1 cellular context compared by ENCODE assay signal in genomic region chr3:152298393-152299242, GRCh38.
TF ChIP-seq lines count a peak whose summit lies in the region.

No MANE protein-coding gene starts in this region.

TF ChIP-seq in HepG2, 621 proteins besides CTCF, POLR2A, EP300 and RAD21 (continued from another document and continues in another):
- TF ChIP-seq HMGXB3 (CRISPR knock-in tag; IDR thresholded peaks at IDR 0.05; ENCODE audit: borderline replicate concordance) (peak; percentile 99), ASH2L (IDR thresholded peaks at IDR 0.05; ENCODE audit: insufficient read length, low read depth, low read length) (peak; percentile 69), RXRA (CRISPR knock-in tag; IDR thresholded peaks at IDR 0.05) (no peak; the same call in 1 of the 2 replicates), ZNF616 (CRISPR knock-in tag; IDR thresholded peaks at IDR 0.05; ENCODE audit: low read depth) (no peak), PRDM4 (CRISPR knock-in tag; IDR thresholded peaks at IDR 0.05; ENCODE audit: borderline replicate concordance) (no peak), MZF1 (CRISPR knock-in tag; IDR thresholded peaks at IDR 0.05; ENCODE audit: borderline replicate concordance) (no peak), RELA (CRISPR knock-in tag; IDR thresholded peaks at IDR 0.05) (no peak), ZNF646 (CRISPR knock-in tag; IDR thresholded peaks at IDR 0.05) (no peak), NFAT5 (CRISPR knock-in tag; IDR thresholded peaks at IDR 0.05) (no peak), CSRNP2 (CRISPR knock-in tag; conservative IDR thresholded peaks at IDR 0.05; ENCODE audit: low read depth) (no peak), SKI (IDR thresholded peaks at IDR 0.05; ENCODE audit: partially characterized antibody) (no peak), TERF1 (CRISPR knock-in tag; IDR thresholded peaks at IDR 0.05) (no peak), ZC3H13 (CRISPR knock-in tag; IDR thresholded peaks at IDR 0.05) (no peak), ATF6 (CRISPR knock-in tag; conservative IDR thresholded peaks at IDR 0.05) (no peak), GLI4 (CRISPR knock-in tag; IDR thresholded peaks at IDR 0.05; ENCODE audit: borderline replicate concordance) (no peak), ARID4A (CRISPR knock-in tag; IDR thresholded peaks at IDR 0.05; ENCODE audit: borderline replicate concordance) (peak; percentile 72)
